9 cellular contexts compared by ENCODE assay signal in the genomic region with DNA sequence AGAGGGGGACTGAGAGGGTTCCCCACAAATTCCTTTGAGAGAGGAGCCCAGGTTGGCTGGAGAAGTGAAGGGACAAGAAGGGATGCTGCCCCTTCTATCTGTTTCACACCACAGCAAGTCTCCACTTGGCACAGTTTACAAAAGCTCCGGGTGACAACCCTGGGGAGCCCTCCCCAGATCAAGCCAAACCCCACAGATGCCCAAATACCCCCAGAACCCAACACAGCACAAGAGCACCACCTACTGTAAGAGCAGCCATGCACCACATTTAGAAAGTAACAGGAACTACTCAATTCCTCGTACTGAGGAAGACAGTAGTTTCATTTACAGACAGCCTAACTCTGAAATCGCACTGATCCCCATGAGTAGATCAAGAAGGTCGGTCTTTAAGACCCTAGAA.
DNase-seq lines count a peak whose midpoint lies in the region; ATAC-seq, FAIRE-seq and TF ChIP-seq lines count a peak whose summit lies in the region.
"Had no signal": no experiment of that assay in that cellular context is flagged by ENCODE, and none has a peak within 500 bp of the region (broad histone marks: within the 10 kb centered on the region; RNA-seq: fewer than 3 reads in every experiment).

No MANE protein-coding gene starts in this region.

- TF ChIP-seq CTCF in A673 (conservative IDR thresholded peaks at IDR 0.05; ENCODE audit: low read depth, low read length) (peak; percentile 50), choroid plexus epithelial cell (conservative IDR thresholded peaks at IDR 0.05; ENCODE audit: low read depth, low read length) (peak; percentile 70)

- no peaks in the 10 kb centered on the region for H3K27me3 ChIP-seq in A673 (replicated peaks; ENCODE audit: insufficient read depth, low read depth, low read length, poor library complexity)

- in situ Hi-C loops in SK-MEL-5 (cut with HindIII; ENCODE audit: low pct_unique_long_range_greater_than_20kb, low sequenced_read_pairs): no loop called here

- no peaks in the 10 kb centered on the region for H3K9me3 ChIP-seq in A673 (ENCODE audit: low read depth, low read length, poor library complexity, severe bottlenecking)

- no TSS peak for BruUV-seq in A673 (replicated peaks; lab: Mats Ljungman, UMichigan)

- DNase-seq in A673 (ENCODE audit: low spot score): no peak
- peak; percentile 75 for DNase-seq in SK-MEL-5 (ENCODE audit: low read depth, low spot score)
- peak; percentile 46 for DNase-seq in choroid plexus epithelial cell (ENCODE audit: low read depth)
- DNase-seq in left lobe of liver (ENCODE audit: low spot score): no peak
- no peak for DNase-seq in HEK293T (ENCODE audit: extremely low spot score)
- no peak for DNase-seq in HTR-8/SVneo (ENCODE audit: insufficient read length, low spot score)

- H3K36me3 ChIP-seq in A673 (ENCODE audit: insufficient read depth, low read length, poor library complexity, severe bottlenecking): no peaks in the 10 kb centered on the region

- no peak overlapping the region for H3K27ac ChIP-seq in A673 (ENCODE audit: low read depth, low read length, poor library complexity, severe bottlenecking)
- H3K27ac ChIP-seq: VCaP had no signal

- H3K4me1 ChIP-seq in A673 (ENCODE audit: insufficient read depth, low read length, poor library complexity, severe bottlenecking): no peaks in the 10 kb centered on the region

- FAIRE-seq in HTR-8/SVneo (lab: Jason Lieb, UNC): no peak

- intact Hi-C loops in A673 (cut with micrococcal nuclease; ENCODE audit: unreplicated experiment): loop anchor here (10.0 kb wide), 1 partner anchor 701 kb away; no protein-coding TSS in a partner anchor

- POLR2A ChIA-PET in A673 (lab: Charles Lee; ENCODE audit: low non-redundant PET) (no interaction called here), HEK293T (lab: Yijun Ruan, JAX) (no interaction called here)

- peak; percentile 55 for ATAC-seq in GM21390 (IDR thresholded peaks at IDR 0.05; ENCODE audit: unreplicated experiment)
- ATAC-seq in HG03378 (IDR thresholded peaks at IDR 0.05; ENCODE audit: unreplicated experiment): no peak
- no peak for ATAC-seq in left lobe of liver

- H3K4me3 ChIP-seq in A673 (ENCODE audit: low read depth, low read length, poor library complexity, severe bottlenecking) (no peak overlapping the region), choroid plexus epithelial cell (ENCODE audit: low read depth, low read length) (no peak overlapping the region)

- CTCF ChIA-PET in A673 (lab: Charles Lee) (no interaction called here), HEK293T (lab: Yijun Ruan, JAX) (no interaction called here)

TF ChIP-seq in HEK293T, 16 proteins besides CTCF, POLR2A, EP300 and RAD21:
- no peak for TF ChIP-seq ZNF384 (IDR thresholded peaks at IDR 0.05)
- TF ChIP-seq, protein P1, sequence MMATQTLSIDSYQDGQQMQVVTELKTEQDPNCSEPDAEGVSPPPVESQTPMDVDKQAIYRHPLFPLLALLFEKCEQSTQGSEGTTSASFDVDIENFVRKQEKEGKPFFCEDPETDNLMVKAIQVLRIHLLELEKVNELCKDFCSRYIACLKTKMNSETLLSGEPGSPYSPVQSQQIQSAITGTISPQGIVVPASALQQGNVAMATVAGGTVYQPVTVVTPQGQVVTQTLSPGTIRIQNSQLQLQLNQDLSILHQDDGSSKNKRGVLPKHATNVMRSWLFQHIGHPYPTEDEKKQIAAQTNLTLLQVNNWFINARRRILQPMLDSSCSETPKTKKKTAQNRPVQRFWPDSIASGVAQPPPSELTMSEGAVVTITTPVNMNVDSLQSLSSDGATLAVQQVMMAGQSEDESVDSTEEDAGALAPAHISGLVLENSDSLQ (IDR thresholded peaks at IDR 0.05): no peak
- TF ChIP-seq FOXM1 (IDR thresholded peaks at IDR 0.05; ENCODE audit: borderline replicate concordance): no peak
- TF ChIP-seq ARNT (IDR thresholded peaks at IDR 0.05): no peak
- no peak for TF ChIP-seq NFRKB (IDR thresholded peaks at IDR 0.05)
TF ChIP-seq in HEK293T: peak in this region for 0.

Comparison
In these comparisons a context has a peak if more than half of its experiments do, and no peak if none do; other contexts are left out.
1. DNase-seq: peak in SK-MEL-5 (single experiment) and choroid plexus epithelial cell (single experiment); none in A673 (single experiment), left lobe of liver (single experiment), HEK293T (single experiment) and HTR-8/SVneo (single experiment).